Comparison of ENCODE assay signal across 10 cellular contexts in genomic region chr19:1412323-1412923, GRCh38. TPM values are rescaled to one million over a fixed set of nuclear protein-coding genes. Genes with fewer than 3 reads are reported as not detected.
DNase-seq lines count a peak whose midpoint lies in the region; ATAC-seq and TF ChIP-seq lines count a peak whose summit lies in the region.
"Had no signal": no experiment of that assay in that cellular context is flagged by ENCODE, and none has a peak within 500 bp of the region (broad histone marks: within the 10 kb centered on the region; RNA-seq: fewer than 3 reads in every experiment).

No MANE protein-coding gene starts in this region.

- no peaks in the 10 kb centered on the region for H3K27me3 Mint-ChIP-seq in MCF 10A (ENCODE audit: insufficient read depth, unreplicated experiment)
- no peaks in the 10 kb centered on the region for H3K27me3 Mint-ChIP-seq in activated T-helper 17 cell treated with anti-CD3 and anti-CD28 coated beads, Interleukin-2, amount 50 U/mL, for 72 hours
- peaks cover 8 to 34% (median 20%) of the 10 kb centered on the region in 3 donors for H3K27me3 Mint-ChIP-seq in immature natural killer cell (ENCODE audit: low read depth in 3 of 3)

- H3K27ac Mint-ChIP-seq in MCF 10A (ENCODE audit: low read depth, unreplicated experiment) (peak overlapping the region; percentile 71), immature natural killer cell (peak overlapping the region; percentile 89 to 98 (median 94))
- peak overlapping the region; percentile 90 for H3K27ac Mint-ChIP-seq in activated T-helper 17 cell treated with anti-CD3 and anti-CD28 coated beads, Interleukin-2, amount 50 U/mL, for 72 hours

- H3K4me3 ChIP-seq in mammary epithelial cell (replicated peaks in 1 of 3; ENCODE audit: insufficient read depth in 1 of 3, low read depth in 2 of 3, low read length in 3 of 3) (no peak overlapping the region), suprapubic skin (no peak overlapping the region)

- H2AFZ ChIP-seq in mammary epithelial cell (ENCODE audit: low read depth, low read length), result no peak overlapping the region

- H3K27me3 ChIP-seq in mammary epithelial cell (ENCODE audit: insufficient read depth, low read length) (no peaks in the 10 kb centered on the region), suprapubic skin (no peaks in the 10 kb centered on the region)

- H3K4me3 Mint-ChIP-seq in MCF 10A (ENCODE audit: unreplicated experiment) (no peak overlapping the region), immature natural killer cell (peak overlapping the region; percentile 89 to 96 (median 95))
- peak overlapping the region; percentile 95 for H3K4me3 Mint-ChIP-seq in activated T-helper 17 cell treated with anti-CD3 and anti-CD28 coated beads, Interleukin-2, amount 50 U/mL, for 72 hours

- no peak overlapping the region for H3K4me2 ChIP-seq in mammary epithelial cell (ENCODE audit: insufficient read depth, low read depth, low read length)

- intact Hi-C loops in MCF 10A (cut with micrococcal nuclease), result no loop called here
- intact Hi-C loops in mammary epithelial cell (cut with micrococcal nuclease), result no loop called here

- POLR2A ChIA-PET in MCF 10A (lab: Yijun Ruan, JAX), result interaction anchor here (1.3 to 1.5 kb wide), 2 partner anchors 20 to 143 kb away, joined by 3 to 5 read pairs; partner anchors contain the start of gene CIRBP

- H3K79me2 ChIP-seq in mammary epithelial cell (ENCODE audit: insufficient read depth, low read length), result peaks cover 99% of the 10 kb centered on the region

- H3K9me3 ChIP-seq in mammary epithelial cell (replicated peaks; ENCODE audit: insufficient read depth, low read length) (no peaks in the 10 kb centered on the region), suprapubic skin (no peaks in the 10 kb centered on the region)

- TF ChIP-seq EP300 in suprapubic skin (IDR thresholded peaks at IDR 0.05), result no peak

- no peak for TF ChIP-seq CTCF in MCF 10A (IDR thresholded peaks at IDR 0.05; ENCODE audit: unreplicated experiment)
- TF ChIP-seq CTCF in mammary epithelial cell (conservative IDR thresholded peaks at IDR 0.05 in 1 of 2, IDR thresholded peaks at IDR 0.05 in 1 of 2; ENCODE audit: extremely low read depth in 1 of 2, insufficient read depth in 1 of 2, low read depth in 1 of 2, low read length in 2 of 2), result no peak
- no peak for TF ChIP-seq CTCF in suprapubic skin (IDR thresholded peaks at IDR 0.05)

- dilution Hi-C loops in mammary epithelial cell (cut with HindIII; ENCODE audit: low sequenced_read_pairs), result loop anchor here (5.0 to 10.0 kb wide), 4 partner anchors 90 to 258 kb away; partner anchors contain the start of gene PLK5

- H3K27ac ChIP-seq in mammary epithelial cell (ENCODE audit: insufficient read depth, low read depth, low read length) (no peak overlapping the region), suprapubic skin (peak overlapping the region; percentile 36)

- H3K9me3 Mint-ChIP-seq in MCF 10A (ENCODE audit: unreplicated experiment) (no peaks in the 10 kb centered on the region), immature natural killer cell (no peaks in the 10 kb centered on the region)
- no peaks in the 10 kb centered on the region for H3K9me3 Mint-ChIP-seq in activated T-helper 17 cell treated with anti-CD3 and anti-CD28 coated beads, Interleukin-2, amount 50 U/mL, for 72 hours

- peaks cover 11% of the 10 kb centered on the region for H4K20me1 ChIP-seq in mammary epithelial cell (ENCODE audit: insufficient read depth, low read length)

- no peak for ATAC-seq in activated T-helper 17 cell treated with anti-CD3 and anti-CD28 coated beads, Interleukin-2, amount 50 U/mL, for 72 hours (replicated peaks)
- ATAC-seq in HG03354 (IDR thresholded peaks at IDR 0.05; ENCODE audit: poor library complexity, severe bottlenecking, unreplicated experiment) (no peak), HG02610 (IDR thresholded peaks at IDR 0.05; ENCODE audit: unreplicated experiment) (no peak)

- H3K4me1 Mint-ChIP-seq in MCF 10A (ENCODE audit: insufficient read depth, unreplicated experiment), result peaks cover 40% of the 10 kb centered on the region
- peaks cover 42% of the 10 kb centered on the region for H3K4me1 Mint-ChIP-seq in activated T-helper 17 cell treated with anti-CD3 and anti-CD28 coated beads, Interleukin-2, amount 50 U/mL, for 72 hours
- peaks cover 83% of the 10 kb centered on the region in 2 donors for H3K4me1 Mint-ChIP-seq in immature natural killer cell

- TF ChIP-seq POLR2A in suprapubic skin (IDR thresholded peaks at IDR 0.05), result no peak

- H3K36me3 ChIP-seq in mammary epithelial cell (ENCODE audit: insufficient read depth, low read length) (peaks cover 3% of the 10 kb centered on the region), suprapubic skin (peaks cover 11% of the 10 kb centered on the region)

- DNase-seq in MCF 10A (ENCODE audit: unreplicated experiment) (no peak), mammary epithelial cell (no peak), immature natural killer cell (no peak), suprapubic skin (ENCODE audit: low spot score in 2 of 2) (no peak)
- DNase-seq in stimulated activated CD4-positive, alpha-beta T cell treated with anti-CD3 and anti-CD28 coated beads, Interleukin-15, amount 100 ng/mL, for 24 hours, result no peak
- DNase-seq: NCI-H1092 treated with DMSO at 0.1 percent for 48 hours; stimulated activated CD4-positive, alpha-beta T cell treated with anti-CD3 and anti-CD28 coated beads, Interleukin-2, amount 100 ng/mL, for 48 hours had no signal

- peaks cover 48% of the 10 kb centered on the region for H3K36me3 Mint-ChIP-seq in MCF 10A (ENCODE audit: insufficient read depth, unreplicated experiment)
- peaks cover 76% of the 10 kb centered on the region for H3K36me3 Mint-ChIP-seq in activated T-helper 17 cell treated with anti-CD3 and anti-CD28 coated beads, Interleukin-2, amount 50 U/mL, for 72 hours (ENCODE audit: low read depth)
- peaks cover 0 to 4% (median 0%) of the 10 kb centered on the region in 3 donors for H3K36me3 Mint-ChIP-seq in immature natural killer cell

- no peak overlapping the region for H3K9ac ChIP-seq in mammary epithelial cell (ENCODE audit: insufficient read depth, low read length)

- WGBS in mammary epithelial cell (ENCODE audit: low coverage, missing lambda C conversion rate), result 82% methylated on average over 19 of the region's 21 CpGs
- WGBS in suprapubic skin, result 40% methylated on average over 4 of the region's 21 CpGs

- in situ Hi-C loops in mammary epithelial cell (cut with MboI; ENCODE audit: low sequenced_read_pairs in 2 of 2), result no loop called here

- H3K4me1 ChIP-seq in mammary epithelial cell (ENCODE audit: insufficient read depth, low read length), result peaks cover 59% of the 10 kb centered on the region
- peaks cover 88% of the 10 kb centered on the region for H3K4me1 ChIP-seq in suprapubic skin

- CTCF ChIA-PET in MCF 10A (lab: Yijun Ruan, JAX), result interaction anchor here (1.2 kb wide), 1 partner anchor 24 kb away, joined by 3 read pairs; no protein-coding TSS in a partner anchor
- CTCF ChIA-PET in mammary epithelial cell (lab: Charles Lee; ENCODE audit: low non-redundant PET), result no interaction called here

- BruUV-seq in MCF 10A (replicated peaks; lab: Mats Ljungman, UMichigan), result no TSS peak
- no TSS peak for BruUV-seq in mammary epithelial cell (replicated peaks; lab: Mats Ljungman, UMichigan)

RNA-seq across cellular contexts. Expression of gene DAZAP1, which starts 5.0 kb away (rescaled TPM):
- total RNA-seq in MCF 10A (2022) (219 and 246 TPM in 2 replicates), mammary epithelial cell (100 to 1,000 TPM in 1 of 2 donors, 10 to 100 TPM in 1; 32.8 to 163 TPM), suprapubic skin (10 to 100 TPM; 41.5 to 75.4 (median 49.2) TPM)
- polyA plus RNA-seq in mammary epithelial cell (56.3 TPM), immature natural killer cell (10 to 100 TPM in 1 of 3 donors, 1 to 10 TPM in 2; 4.3 to 10.3 (median 8.0) TPM)
- 238 TPM for polyA minus RNA-seq in mammary epithelial cell
- total RNA-seq in activated T-helper 17 cell treated with anti-CD3 and anti-CD28 coated beads, Interleukin-2, amount 50 U/mL, for 72 hours, result 100 to 1,000 TPM; 161 to 271 TPM

RNA-seq across cellular contexts. Expression of gene GAMT, which starts 11.1 kb away (rescaled TPM):
- total RNA-seq in MCF 10A (2022) (3.2 and 7.0 TPM in 2 replicates), mammary epithelial cell (10 to 100 TPM in 1 of 2 donors, 1 to 10 TPM in 1; 4.2 to 19.5 TPM), suprapubic skin (10 to 100 TPM; 27.8 to 40.3 (median 34.0) TPM)
- polyA plus RNA-seq in mammary epithelial cell (8.0 TPM), immature natural killer cell (10 to 100 TPM in 2 of 3 donors, 1 to 10 TPM in 1; 7.9 to 16.5 (median 10.5) TPM)
- polyA minus RNA-seq in mammary epithelial cell, result not detected
- total RNA-seq in activated T-helper 17 cell treated with anti-CD3 and anti-CD28 coated beads, Interleukin-2, amount 50 U/mL, for 72 hours, result 10 to 100 TPM in 1 of 2 donors, 1 to 10 TPM in 1; 4.9 to 11.2 TPM

RNA-seq across cellular contexts. Expression of gene RPS15, which starts 25.8 kb away (rescaled TPM):
- total RNA-seq in MCF 10A (2022) (1,168 and 1,243 TPM in 2 replicates), mammary epithelial cell (100 to 1,000 TPM; 318 to 950 TPM), suprapubic skin (1,000 to 10,000 TPM; 1,802 to 3,909 (median 2,793) TPM)
- polyA plus RNA-seq in mammary epithelial cell (2,121 TPM), immature natural killer cell (1,000 to 10,000 TPM; 1,383 to 2,244 (median 1,622) TPM)
- polyA minus RNA-seq in mammary epithelial cell, result 372 TPM
- total RNA-seq in activated T-helper 17 cell treated with anti-CD3 and anti-CD28 coated beads, Interleukin-2, amount 50 U/mL, for 72 hours, result 1,000 to 10,000 TPM; 1,611 to 1,688 TPM

RNA-seq across cellular contexts. Expression of gene NDUFS7, which starts 28.7 kb away (rescaled TPM):
- 135 and 137 TPM in 2 replicates for total RNA-seq in MCF 10A (2022)
- 10 to 100 TPM; 34.3 to 73.6 TPM for total RNA-seq in mammary epithelial cell
- 61.1 TPM for polyA plus RNA-seq in mammary epithelial cell
- polyA minus RNA-seq in mammary epithelial cell, result 11.9 TPM
- 10 to 100 TPM; 51.5 to 87.9 TPM for total RNA-seq in activated T-helper 17 cell treated with anti-CD3 and anti-CD28 coated beads, Interleukin-2, amount 50 U/mL, for 72 hours
- 100 to 1,000 TPM; 209 to 227 (median 213) TPM for polyA plus RNA-seq in immature natural killer cell
- 100 to 1,000 TPM in 2 of 4 donors, 10 to 100 TPM in 2; 66.8 to 154 (median 97.5) TPM for total RNA-seq in suprapubic skin

RNA-seq across cellular contexts. Expression of gene APC2, which starts 37.5 kb away (rescaled TPM):
- total RNA-seq in MCF 10A (2022) (0.15 and 0.23 TPM in 2 replicates), mammary epithelial cell (under 1 TPM; under 0.01 to 0.19 TPM), suprapubic skin (under 1 TPM in 3 of 4 donors, not detected in 1; 0.08 to 0.30 (median 0.26) TPM)
- polyA plus RNA-seq in mammary epithelial cell (0.08 TPM), immature natural killer cell (under 1 TPM in 1 of 3 donors, not detected in 2; 0.06 TPM)
- polyA minus RNA-seq in mammary epithelial cell, result not detected
- under 1 TPM; 0.04 to 0.21 TPM for total RNA-seq in activated T-helper 17 cell treated with anti-CD3 and anti-CD28 coated beads, Interleukin-2, amount 50 U/mL, for 72 hours
